Comparison of ENCODE assay signal across 8 cellular contexts in genomic region chr19:5386841-5387240, GRCh38.
"Had no signal": no experiment of that assay in that cellular context is flagged by ENCODE, and none has a peak within 500 bp of the region (broad histone marks: within the 10 kb centered on the region; RNA-seq: fewer than 3 reads in every experiment).

No MANE protein-coding gene starts in this region.

- ATAC-seq: GM12878 had no signal

- FAIRE-seq: G401.6, GM12878, GM12891, GM12892, GM18507, GM19239 had no signal

- H3K4me3 ChIP-seq: GM12878 had no signal

- DNase-seq: GDM1, GF-D8 had no signal
